8 cellular contexts compared by ENCODE assay signal in the genomic region with DNA sequence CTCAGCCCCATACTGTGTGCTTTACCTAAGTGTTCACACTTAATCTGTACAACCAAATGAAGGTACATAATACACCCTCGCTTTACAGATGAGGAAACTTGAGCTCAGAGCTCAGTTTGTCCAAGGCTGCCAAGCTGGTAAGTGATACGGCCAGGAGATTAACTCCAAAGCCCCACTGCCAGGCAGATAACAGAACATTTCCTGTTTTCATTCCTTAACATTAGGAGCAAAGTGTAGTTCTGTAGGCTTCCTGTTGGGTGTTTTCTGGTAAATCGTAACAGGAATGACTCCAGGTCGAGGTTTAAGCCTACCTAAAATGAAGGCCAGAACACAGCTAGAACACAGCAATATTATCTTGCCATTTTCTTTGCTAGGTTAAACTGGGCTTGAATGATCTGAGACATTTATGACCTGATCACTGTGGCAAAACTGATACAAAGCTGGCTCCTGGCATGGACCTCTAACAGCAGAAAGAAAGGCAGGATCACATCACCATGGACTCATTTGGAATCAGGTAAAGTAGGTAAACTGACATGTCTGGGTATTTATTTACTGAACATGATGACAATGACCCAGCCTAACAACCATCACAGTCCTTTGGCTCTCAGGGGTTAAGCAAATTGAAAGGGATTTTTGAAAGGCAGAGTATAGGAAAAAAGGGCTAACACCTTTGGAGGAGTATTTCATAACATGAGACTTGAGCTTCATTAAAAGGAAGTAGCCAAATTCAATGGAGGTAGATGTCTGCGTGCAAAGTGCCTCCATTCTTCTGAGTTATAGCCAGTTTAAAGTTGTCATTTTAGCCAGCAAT. TPM values are rescaled to one million over a fixed set of nuclear protein-coding genes. Genes with fewer than 3 reads are reported as not detected.
DNase-seq lines count a peak whose midpoint lies in the region; ATAC-seq and TF ChIP-seq lines count a peak whose summit lies in the region.

No MANE protein-coding gene starts in this region.

- no peak overlapping the region for H3K4me3 ChIP-seq in CD8-positive, alpha-beta T cell (ENCODE audit: low read depth, low read length)
- H3K4me3 ChIP-seq in choroid plexus epithelial cell (ENCODE audit: low read depth, low read length): no peak overlapping the region

- intact Hi-C loops in CD8-positive, alpha-beta T cell (cut with DNase I, micrococcal nuclease): loop anchor here (5.0 to 10.0 kb wide), 5 partner anchors 152 to 1205 kb away; partner anchors contain the start of genes CDPF1 (in 1 of the 2), PRR5 (in 1 of the 2) and SAMM50 (in 1 of the 2)

- CTCF ChIA-PET in CD8-positive, alpha-beta T cell (lab: Charles Lee): no interaction called here

- DNase-seq in CD8-positive, alpha-beta T cell: no peak
- peak; percentile 69 for DNase-seq in LHCN-M2 (ENCODE audit: low read depth)
- DNase-seq in choroid plexus epithelial cell (ENCODE audit: low read depth): peak; percentile 68
- peak; percentile 53 for DNase-seq in myocyte (ENCODE audit: low read depth)
- DNase-seq in NCI-H510A treated with DMSO at 0.1 percent for 48 hours (lab: John Stamatoyannopoulos, UW): no peak
- DNase-seq in NCI-H69 (lab: John Stamatoyannopoulos, UW): no peak
- no peak for DNase-seq in hepatic stellate cell (ENCODE audit: low spot score)
- no peak for DNase-seq in NCI-H446 (lab: John Stamatoyannopoulos, UW)

- TF ChIP-seq CTCF in CD8-positive, alpha-beta T cell (IDR thresholded peaks at IDR 0.05): no peak
- TF ChIP-seq CTCF in choroid plexus epithelial cell (conservative IDR thresholded peaks at IDR 0.05; ENCODE audit: low read depth, low read length): peak; percentile 23

- no peaks in the 10 kb centered on the region for H3K9me3 ChIP-seq in CD8-positive, alpha-beta T cell (ENCODE audit: low read length)

- POLR2A ChIA-PET in CD8-positive, alpha-beta T cell (lab: Charles Lee): interaction anchor here (1.2 kb wide), 1 partner anchor 13 kb away, joined by 3 read pairs; no protein-coding TSS in a partner anchor

- no peak for ATAC-seq in CD8-positive, alpha-beta T cell

- H3K9me3 Mint-ChIP-seq in CD8-positive, alpha-beta T cell: no peaks in the 10 kb centered on the region

- H3K4me1 ChIP-seq in CD8-positive, alpha-beta T cell (ENCODE audit: insufficient read depth, low read length): peaks cover 18% of the 10 kb centered on the region

- H3K27me3 ChIP-seq in CD8-positive, alpha-beta T cell (ENCODE audit: insufficient read depth, low read length): no peaks in the 10 kb centered on the region

- H3K27me3 Mint-ChIP-seq in CD8-positive, alpha-beta T cell (ENCODE audit: low read depth): no peaks in the 10 kb centered on the region

- peaks cover 7% of the 10 kb centered on the region for H3K36me3 ChIP-seq in CD8-positive, alpha-beta T cell (ENCODE audit: insufficient read depth, low read length)

- no peak overlapping the region for H3K4me3 Mint-ChIP-seq in CD8-positive, alpha-beta T cell

- H3K36me3 Mint-ChIP-seq in CD8-positive, alpha-beta T cell: peaks cover 34% of the 10 kb centered on the region

- peaks cover 39% of the 10 kb centered on the region for H3K4me1 Mint-ChIP-seq in CD8-positive, alpha-beta T cell (ENCODE audit: low read depth)

- no peak overlapping the region for H3K27ac ChIP-seq in CD8-positive, alpha-beta T cell (ENCODE audit: low read depth, low read length)

- H3K27ac Mint-ChIP-seq in CD8-positive, alpha-beta T cell: peak overlapping the region; percentile 41

RNA-seq across cellular contexts. Expression of gene NUP50, which starts 3.9 kb away (rescaled TPM):
- 100 to 1,000 TPM; 133 to 134 TPM for total RNA-seq in CD8-positive, alpha-beta T cell
- total RNA-seq in LHCN-M2 (2014; rRNA removed) (71.4 and 81.2 TPM in 2 replicates), myocyte (17.9 and 20.9 TPM in 2 replicates)
- 13.7 TPM for polyA plus RNA-seq in LHCN-M2 (2012)
- polyA plus RNA-seq in myocyte (2012): 7.9 TPM

Comparison
In these comparisons a context has a peak if more than half of its experiments do, and no peak if none do; other contexts are left out.
1. DNase-seq: peak in LHCN-M2 (single experiment), choroid plexus epithelial cell (single experiment) and myocyte (single experiment); none in CD8-positive, alpha-beta T cell (0 of 7), NCI-H510A treated with DMSO at 0.1 percent for 48 hours (single experiment), NCI-H69 (single experiment), hepatic stellate cell (single experiment) and NCI-H446 (0 of 2).